8 cellular contexts compared by ENCODE assay signal in genomic region chr19:48638831-48639381, GRCh38. TPM values are rescaled to one million over a fixed set of nuclear protein-coding genes. Genes with fewer than 3 reads are reported as not detected.
DNase-seq lines count a peak whose midpoint lies in the region; ATAC-seq, FAIRE-seq and TF ChIP-seq lines count a peak whose summit lies in the region.

No MANE protein-coding gene starts in this region.

- H3F3A ChIP-seq in PC-9 (ENCODE audit: insufficient read depth, low read depth), result peaks cover 32% of the 10 kb centered on the region

- no peaks in the 10 kb centered on the region for H3K36me3 ChIP-seq in Caco-2 (ENCODE audit: control insufficient read depth, insufficient read depth, low read length)
- H3K36me3 ChIP-seq in PC-9 (ENCODE audit: low read depth), result no peaks in the 10 kb centered on the region
- H3K36me3 ChIP-seq in effector memory CD4-positive, alpha-beta T cell (ENCODE audit: control insufficient read depth, insufficient read depth, low read length), result no peaks in the 10 kb centered on the region
- no peaks in the 10 kb centered on the region for H3K36me3 ChIP-seq in pancreas

- intact Hi-C loops in Caco-2 (cut with micrococcal nuclease; ENCODE audit: unreplicated experiment) (loop anchor here (5.0 kb wide), 2 partner anchors 198 to 323 kb away; partner anchors contain the start of gene HSD17B14), PC-9 (cut with micrococcal nuclease; ENCODE audit: unreplicated experiment) (loop anchor here (5.0 kb wide), 2 partner anchors 98 to 137 kb away; no protein-coding TSS in a partner anchor), pancreas (cut with DNase I) (no loop called here)

- peaks cover 11% of the 10 kb centered on the region for H3K79me2 ChIP-seq in PC-9 (ENCODE audit: low read depth)

- BruUV-seq in Caco-2 (replicated peaks; lab: Mats Ljungman, UMichigan), result no TSS peak
- no TSS peak for BruUV-seq in PC-9 (replicated peaks; lab: Mats Ljungman, UMichigan)

- no peak overlapping the region for H2AFZ ChIP-seq in PC-9

- H3K4me2 ChIP-seq in PC-9, result peak overlapping the region; percentile 83

- peak overlapping the region; percentile 96 for H3K27ac Mint-ChIP-seq in Caco-2 (ENCODE audit: unreplicated experiment)

- FAIRE-seq in pancreas (lab: Jason Lieb, UNC), result no peak

- peaks cover 27% of the 10 kb centered on the region for H3K4me1 Mint-ChIP-seq in Caco-2 (ENCODE audit: low read depth, unreplicated experiment)

- no peaks in the 10 kb centered on the region for H3K9me2 ChIP-seq in PC-9 (ENCODE audit: insufficient read depth)

- peak overlapping the region; percentile 80 for H3K4me3 Mint-ChIP-seq in Caco-2 (ENCODE audit: unreplicated experiment)

- DNase-seq in Caco-2 (peak; percentile 45 to 52), PC-9 (no peak), pancreas (peak in 5 of 6 donors; percentile 53 to 79 (median 64)), NCI-H345 treated with DMSO at 0.1 percent for 48 hours (lab: John Stamatoyannopoulos, UW; ENCODE audit: unreplicated experiment) (no peak)
- no peak for DNase-seq in effector memory CD4-positive, alpha-beta T cell

- CTCF ChIA-PET in Caco-2 (lab: Charles Lee) (no interaction called here), PC-9 (lab: Charles Lee) (interaction anchor here (0.6 kb wide), 1 partner anchor 354 kb away, joined by 3 read pairs; the partner anchor contains the start of gene GYS1)

- no peaks in the 10 kb centered on the region for H4K20me1 ChIP-seq in PC-9 (ENCODE audit: insufficient read depth)

- no peak overlapping the region for H3K4me3 ChIP-seq in Caco-2 (ENCODE audit: low read depth, low read length)
- H3K4me3 ChIP-seq in PC-9, result no peak overlapping the region; the same call in 1 of the 2 replicates
- no peak overlapping the region for H3K4me3 ChIP-seq in effector memory CD4-positive, alpha-beta T cell (ENCODE audit: insufficient read depth, low read depth, low read length, poor library complexity, severe bottlenecking)
- H3K4me3 ChIP-seq in pancreas, result no peak overlapping the region

- H3K4me1 ChIP-seq in Caco-2, result peaks cover 18% of the 10 kb centered on the region
- peaks cover 23% of the 10 kb centered on the region for H3K4me1 ChIP-seq in PC-9 (replicated peaks; ENCODE audit: insufficient read depth)
- peaks cover 13% of the 10 kb centered on the region for H3K4me1 ChIP-seq in effector memory CD4-positive, alpha-beta T cell (ENCODE audit: control insufficient read depth, insufficient read depth, low read length, poor library complexity, severe bottlenecking)
- peaks cover 10 to 16% (median 11%) of the 10 kb centered on the region in 3 donors for H3K4me1 ChIP-seq in pancreas

- peaks cover 9% of the 10 kb centered on the region for H3K9me3 Mint-ChIP-seq in Caco-2 (ENCODE audit: unreplicated experiment)

- TF ChIP-seq CTCF in Caco-2 (IDR thresholded peaks at IDR 0.05; ENCODE audit: insufficient read depth in 1 of 2, low read depth in 1 of 2, low read length in 1 of 2, severe bottlenecking in 1 of 2, unreplicated experiment in 1 of 2), result no peak
- no peak for TF ChIP-seq CTCF in PC-9 (conservative IDR thresholded peaks at IDR 0.05)
- no peak for TF ChIP-seq CTCF in pancreas (IDR thresholded peaks at IDR 0.05)

- ATAC-seq in pancreas, result no peak
- no peak for ATAC-seq in GM18858 (IDR thresholded peaks at IDR 0.05; ENCODE audit: unreplicated experiment)
- ATAC-seq in HG02623 (IDR thresholded peaks at IDR 0.05; ENCODE audit: unreplicated experiment), result no peak
- no peak for ATAC-seq in HG03196 (IDR thresholded peaks at IDR 0.05; ENCODE audit: unreplicated experiment)

- no peak overlapping the region for H3K27ac ChIP-seq in PC-9
- peak overlapping the region; percentile 88 for H3K27ac ChIP-seq in effector memory CD4-positive, alpha-beta T cell (ENCODE audit: insufficient read depth, low read length, poor library complexity, severe bottlenecking)
- peak overlapping the region in 3 of 4 donors; percentile 49 to 97 (median 90) for H3K27ac ChIP-seq in pancreas

- POLR2A ChIA-PET in Caco-2 (lab: Charles Lee), result no interaction called here
- POLR2A ChIA-PET in PC-9 (lab: Charles Lee; ENCODE audit: unreplicated experiment), result no interaction called here

- H3K27me3 Mint-ChIP-seq in Caco-2 (ENCODE audit: insufficient read depth, unreplicated experiment), result no peaks in the 10 kb centered on the region

- no peaks in the 10 kb centered on the region for H3K27me3 ChIP-seq in Caco-2 (replicated peaks; ENCODE audit: control insufficient read depth, insufficient read depth, low read length)
- H3K27me3 ChIP-seq in PC-9 (ENCODE audit: insufficient read depth, low read depth), result no peaks in the 10 kb centered on the region
- H3K27me3 ChIP-seq in effector memory CD4-positive, alpha-beta T cell (replicated peaks; ENCODE audit: control insufficient read depth, insufficient read depth, low read length, poor library complexity, severe bottlenecking), result no peaks in the 10 kb centered on the region
- no peaks in the 10 kb centered on the region for H3K27me3 ChIP-seq in pancreas

- peaks cover 38% of the 10 kb centered on the region for H3K36me3 Mint-ChIP-seq in Caco-2 (ENCODE audit: insufficient read depth, unreplicated experiment)

- H3K9me3 ChIP-seq in Caco-2 (no peaks in the 10 kb centered on the region), PC-9 (ENCODE audit: insufficient read depth, low read depth) (no peaks in the 10 kb centered on the region), pancreas (no peaks in the 10 kb centered on the region)
- no peaks in the 10 kb centered on the region for H3K9me3 ChIP-seq in effector memory CD4-positive, alpha-beta T cell (ENCODE audit: control insufficient read depth, low read length)

- WGBS in pancreas, 2 donors, result 75 to 80% methylated on average over 16 of the region's 16 CpGs

RNA-seq across cellular contexts. Expression of gene DBP, which starts 1.7 kb away (rescaled TPM):
- 17.4 and 17.7 TPM in 2 replicates for total RNA-seq in Caco-2 (2022)
- 48.2 and 48.6 TPM in 2 replicates for total RNA-seq in PC-9 (2021)
- 1 to 10 TPM; 3.3 to 8.3 (median 6.5) TPM for total RNA-seq in pancreas
- polyA plus RNA-seq in pancreas, result 10 to 100 TPM in 1 of 2 donors, 1 to 10 TPM in 1; 4.7 to 11.4 TPM

RNA-seq across cellular contexts. Expression of gene CA11, which starts 7.1 kb away (rescaled TPM):
- total RNA-seq in Caco-2 (2022) (10.5 and 15.9 TPM in 2 replicates), PC-9 (2021) (11.0 and 12.2 TPM in 2 replicates), pancreas (1 to 10 TPM; 2.6 to 6.2 (median 4.5) TPM)
- polyA plus RNA-seq in pancreas, result 10 to 100 TPM; 10.2 to 15.2 TPM

RNA-seq across cellular contexts. Expression of gene SPHK2, which starts 19.6 kb away (rescaled TPM):
- total RNA-seq in Caco-2 (2022) (134 and 140 TPM in 2 replicates), PC-9 (2021) (18.4 and 20.0 TPM in 2 replicates), pancreas (10 to 100 TPM in 1 of 6 donors, 1 to 10 TPM in 5; 4.3 to 11.0 (median 6.6) TPM)
- polyA plus RNA-seq in pancreas, result 10 to 100 TPM; 15.9 to 24.0 TPM

RNA-seq across cellular contexts. Expression of gene RPL18, which starts 19.9 kb away (rescaled TPM):
- 1,812 and 1,896 TPM in 2 replicates for total RNA-seq in Caco-2 (2022)
- total RNA-seq in PC-9 (2021), result 1,618 and 1,710 TPM in 2 replicates
- total RNA-seq in pancreas, result 1,000 to 10,000 TPM in 4 of 6 donors, 100 to 1,000 TPM in 2; 881 to 1,605 (median 1,071) TPM
- polyA plus RNA-seq in pancreas, result 1,000 to 10,000 TPM; 1,358 to 2,344 TPM

RNA-seq across cellular contexts. Expression of gene FAM83E, which starts 24.0 kb away (rescaled TPM):
- total RNA-seq in Caco-2 (2022) (5.8 and 6.8 TPM in 2 replicates), PC-9 (2021) (12.3 and 17.4 TPM in 2 replicates), pancreas (1 to 10 TPM; 1.2 to 2.9 (median 2.6) TPM)
- 1 to 10 TPM; 1.8 to 3.4 TPM for polyA plus RNA-seq in pancreas

Comparison
In these comparisons a context has a peak if more than half of its experiments do, and no peak if none do; other contexts are left out.
1. DNase-seq: peak in Caco-2 (2 of 2) and pancreas (5 of 6); none in PC-9 (0 of 2), effector memory CD4-positive, alpha-beta T cell (0 of 3) and NCI-H345 treated with DMSO at 0.1 percent for 48 hours (single experiment).
2. intact Hi-C loops: an anchor here in Caco-2 (5.0 kb wide) and PC-9 (5.0 kb wide); none called in pancreas.